In the genomic region with DNA sequence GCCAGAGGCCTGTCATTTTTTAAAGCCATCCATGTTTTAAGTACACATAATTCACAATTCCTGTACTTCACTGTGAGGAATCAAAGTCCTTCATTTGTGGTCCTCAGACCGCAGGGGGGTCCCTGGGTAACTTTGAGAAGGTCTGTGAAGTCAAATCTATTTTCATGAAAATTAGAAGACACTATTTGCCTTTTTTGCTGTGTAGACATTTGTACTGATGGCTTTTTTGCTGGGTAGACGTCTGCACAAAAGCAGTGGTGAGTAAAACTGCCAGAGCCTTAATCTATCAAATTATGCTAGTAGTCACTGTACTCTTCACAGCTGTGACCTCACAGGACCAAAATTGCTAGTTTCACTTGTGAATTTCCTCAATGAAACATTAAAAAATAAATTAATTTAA, we compare ENCODE assay signal across 22 cellular contexts.
"Had no signal": no experiment of that assay in that cellular context is flagged by ENCODE, and none has a peak within 500 bp of the region (broad histone marks: within the 10 kb centered on the region; RNA-seq: fewer than 3 reads in every experiment).

No MANE protein-coding gene starts in this region.

- H3K27ac ChIP-seq: coronary artery, neutrophil, pancreas, right atrium auricular region, skin epidermis, spleen, testis, tibial nerve, upper lobe of right lung, uterus had no signal

- ATAC-seq: left lobe of liver; mucosa of descending colon; natural killer cell treated with Interleukin-12 subunit alpha and Interleukin-12 subunit beta and Interleukin-15 and Interleukin-18, amount 100 ng/mL, for 72 hours; pancreas; stimulated activated memory B cell treated with anti-CD40 and anti-IgM and Interleukin-4, amounts not matched to agents 10 μg/mL and 1 μg/mL and 100 μg/mL, for 72 hours; stimulated activated naive CD8-positive, alpha-beta T cell treated with anti-CD3 and anti-CD28 coated beads, Interleukin-15, Interleukin-2, amounts not matched to agents 100 U/mL and 50 U/mL, for 24 hours; upper lobe of right lung had no signal

- H3K27me3 ChIP-seq: pancreas, right atrium auricular region, testis, tibial nerve, upper lobe of right lung, uterus had no signal

- H3K4me1 ChIP-seq: right atrium auricular region, spleen, testis, upper lobe of right lung, uterus had no signal

- H3K36me3 ChIP-seq: neutrophil, pancreas, right atrium auricular region, spleen, tibial nerve, upper lobe of right lung, uterus had no signal

- H3K9me3 ChIP-seq: mucosa of descending colon, neutrophil, pancreas, right atrium auricular region, spleen, testis, tibial nerve, upper lobe of right lung, uterus had no signal

- DNase-seq: dermis blood vessel endothelial cell; effector memory CD4-positive, alpha-beta T cell; head of caudate nucleus; mesenchymal stem cell; mucosa of descending colon; naive B cell; pancreas; spleen; stimulated activated CD4-positive, alpha-beta T cell treated with anti-CD3 and anti-CD28 coated beads, Interleukin-4, amount 100 ng/mL, for 4 hours; stimulated activated naive CD8-positive, alpha-beta T cell treated with anti-CD3 and anti-CD28 coated beads, Interleukin-15, Interleukin-2, amounts not matched to agents 100 U/mL and 50 U/mL, for 24 hours; substantia nigra; testis; upper lobe of right lung; uterus had no signal

- H3K4me3 ChIP-seq: coronary artery, mucosa of descending colon, pancreas, right atrium auricular region, skin epidermis, spleen, testis, tibial nerve, upper lobe of right lung, uterus had no signal
